In genomic region chr14:23631702-23632460, GRCh38 we compare ENCODE assay signal across 8 cellular contexts. TPM values are rescaled to one million over a fixed set of nuclear protein-coding genes. Genes with fewer than 3 reads are reported as not detected.
A peak's percentile ranks its signal among the peaks of the same experiment; 100 is the strongest.
DNase-seq lines count a peak whose midpoint lies in the region; ATAC-seq and TF ChIP-seq lines count a peak whose summit lies in the region.

No MANE protein-coding gene starts in this region.

- DNase-seq in CD14-positive monocyte (ENCODE audit: low spot score) = peak; percentile 61
- DNase-seq in LNCaP clone FGC (ENCODE audit: low read depth) = peak; percentile 49
- peak; percentile 68 for DNase-seq in SK-N-DZ (ENCODE audit: low spot score)
- peak; percentile 69 for DNase-seq in activated naive CD4-positive, alpha-beta T cell treated with anti-CD3 and anti-CD28 coated beads, Interleukin-2, amount 50 U/mL, for 16 hours
- peak; percentile 48 for DNase-seq in glomerular endothelial cell (ENCODE audit: extremely low read depth, low read depth, low spot score)
- DNase-seq in ovary = peak; percentile 85 to 91 (median 89)
- peak; percentile 75 for DNase-seq in testis

- H3K27me3 ChIP-seq in ovary (no peaks in the 10 kb centered on the region), testis (no peaks in the 10 kb centered on the region)

- peak; percentile 28 for ATAC-seq in GM19468 (IDR thresholded peaks at IDR 0.05; ENCODE audit: extremely low read depth, unreplicated experiment)

- no peak for TF ChIP-seq EP300 in ovary (IDR thresholded peaks at IDR 0.05)

- peaks cover 0 to 12% (median 7%) of the 10 kb centered on the region in 7 donors for H3K9me3 Mint-ChIP-seq in CD14-positive monocyte

- H3K9me3 ChIP-seq in ovary = no peaks in the 10 kb centered on the region
- H3K9me3 ChIP-seq in testis = no peaks in the 10 kb centered on the region

- intact Hi-C loops in CD14-positive monocyte (cut with micrococcal nuclease) (loop anchor here in 1 of 2 donors (5.0 kb wide), 1 partner anchor 280 kb away; no protein-coding TSS in a partner anchor), ovary (cut with DNase I) (loop anchor here in 3 of 4 donors (2.0 to 10.0 kb wide), 4 partner anchors 63 to 299 kb away; no protein-coding TSS in a partner anchor), testis (cut with DNase I; ENCODE audit: low total_unique reads) (no loop called here)

- peaks cover 6 to 10% (median 9%) of the 10 kb centered on the region in 3 donors for H3K27me3 Mint-ChIP-seq in CD14-positive monocyte (ENCODE audit: low read depth in 3 of 3)

- TF ChIP-seq POLR2A in ovary (IDR thresholded peaks at IDR 0.05) (no peak), testis (IDR thresholded peaks at IDR 0.05) (no peak)

- H3K36me3 Mint-ChIP-seq in CD14-positive monocyte = no peaks in the 10 kb centered on the region

- H3K4me3 Mint-ChIP-seq in CD14-positive monocyte = peak overlapping the region in 1 of 2 donors; percentile 56

- 2 to 4% (median 4%) methylated on average over 8 of the region's 8 CpGs for WGBS in ovary, 3 donors
- whole genome bisulfite sequencing in testis, 2 donors = 11 to 13% methylated on average over 8 of the region's 8 CpGs

- peaks cover 14% of the 10 kb centered on the region for H3K4me1 ChIP-seq in ovary (ENCODE audit: insufficient read depth)
- H3K4me1 ChIP-seq in testis = peaks cover 11% of the 10 kb centered on the region

- H3K4me1 Mint-ChIP-seq in CD14-positive monocyte = peaks cover 9% of the 10 kb centered on the region

- H3K36me3 ChIP-seq in ovary = no peaks in the 10 kb centered on the region
- H3K36me3 ChIP-seq in testis (ENCODE audit: low read depth, missing control alignments) = no peaks in the 10 kb centered on the region

- TF ChIP-seq CTCF in CD14-positive monocyte (IDR thresholded peaks at IDR 0.05) (peak; percentile 97), LNCaP clone FGC (IDR thresholded peaks at IDR 0.05; ENCODE audit: control insufficient read depth, extremely low read depth, insufficient read depth) (peak; percentile 96), ovary (IDR thresholded peaks at IDR 0.05) (peak; percentile 76 to 93 (median 91)), testis (IDR thresholded peaks at IDR 0.05) (peak; percentile 93 to 97 (median 96))

- H3K27ac Mint-ChIP-seq in CD14-positive monocyte = peak overlapping the region in 2 of 7 donors; percentile 1 to 41

- no peak overlapping the region for H3K4me3 ChIP-seq in LNCaP clone FGC (ENCODE audit: low read depth, low read length)
- no peak overlapping the region for H3K4me3 ChIP-seq in ovary
- no peak overlapping the region for H3K4me3 ChIP-seq in testis

- H3K27ac ChIP-seq in ovary = peak overlapping the region; percentile 11 to 72
- H3K27ac ChIP-seq in testis = peak overlapping the region in 1 of 2 donors; percentile 25

RNA-seq across cellular contexts. Expression of gene DHRS2, which starts 4.3 kb away (rescaled TPM):
- polyA plus RNA-seq in CD14-positive monocyte (not detected), ovary (10 to 100 TPM; 12.5 to 28.5 TPM), testis (ENCODE audit: insufficient read depth, low read depth, low replicate concordance) (4.1 TPM)
- 2.7 and 5.0 TPM in 2 replicates for polyA plus RNA-seq in SK-N-DZ (2014; cell fraction: cytosol; rRNA removed)
- 2.2 and 3.3 TPM in 2 replicates for polyA plus RNA-seq in SK-N-DZ (2014; cell fraction: nucleus; rRNA removed)
- total RNA-seq in glomerular endothelial cell (not detected in 2 replicates), ovary (10 to 100 TPM in 4 of 7 donors, 1 to 10 TPM in 3; 1.6 to 46.6 (median 14.9) TPM), testis (1 to 10 TPM; 3.3 to 6.1 TPM)

RNA-seq across cellular contexts. Expression of gene JPH4, which starts 53.3 kb away (rescaled TPM):
- 1 to 10 TPM; 3.7 to 4.1 TPM for polyA plus RNA-seq in CD14-positive monocyte
- 22.3 and 34.8 TPM in 2 replicates for polyA plus RNA-seq in SK-N-DZ (2014; cell fraction: cytosol; rRNA removed)
- polyA plus RNA-seq in SK-N-DZ (2014; cell fraction: nucleus; rRNA removed) = 32.7 and 37.2 TPM in 2 replicates
- 0.53 TPM in 1 of 2 replicates, not detected in the other for total RNA-seq in glomerular endothelial cell
- total RNA-seq in ovary = 10 to 100 TPM in 4 of 7 donors, 1 to 10 TPM in 3; 7.4 to 43.5 (median 10.1) TPM
- 10 to 100 TPM; 19.9 to 22.1 TPM for polyA plus RNA-seq in ovary
- 1 to 10 TPM; 3.6 to 3.9 TPM for total RNA-seq in testis
- polyA plus RNA-seq in testis (ENCODE audit: insufficient read depth, low read depth, low replicate concordance) = 3.4 TPM
